Comparison of ENCODE assay signal across 8 cellular contexts in genomic region chr1:109090415-109091195, GRCh38. TPM values are rescaled to one million over a fixed set of nuclear protein-coding genes. Genes with fewer than 3 reads are reported as not detected.
DNase-seq lines count a peak whose midpoint lies in the region; ATAC-seq and TF ChIP-seq lines count a peak whose summit lies in the region.

Gene TMEM167B (plus strand): TSS chr1:109090764. CDS start chr1:109090873, 109 bp downstream.

- H3K4me3 Mint-ChIP-seq in activated B cell treated with CpG ODN at 0.5 μM for 24 hours, result peak within 1 kb of the TSS; percentile 98

- no peaks in the 10 kb centered on the region for H3K27me3 Mint-ChIP-seq in activated B cell treated with CpG ODN at 0.5 μM for 24 hours

- H3K9me3 Mint-ChIP-seq in activated B cell treated with CpG ODN at 0.5 μM for 24 hours, result no peaks in the 10 kb centered on the region

- peak; percentile 87 for DNase-seq in AG08395 (ENCODE audit: low spot score)
- peak; percentile 93 for DNase-seq in NCI-H345 (lab: John Stamatoyannopoulos, UW)
- DNase-seq in activated B cell treated with CpG ODN at 0.5 μM for 24 hours, result peak; percentile 79
- peak; percentile 96 for DNase-seq in cardiac fibroblast (ENCODE audit: low read depth in 2 of 2)
- peak; percentile 97 for DNase-seq in inferior parietal cortex (ENCODE audit: extremely low spot score)
- peak; percentile 98 for DNase-seq in spleen

- CTCF ChIA-PET in activated B cell treated with CpG ODN at 0.5 μM for 24 hours (lab: Charles Lee), result interaction anchor here (0.9 to 2.8 kb wide), 3 partner anchors 10 to 123 kb away, joined by 3 to 22 read pairs (median 3); partner anchors contain the start of gene SARS1

- peak within 1 kb of the TSS; percentile 93 to 99 (median 98) for H3K27ac ChIP-seq in spleen

- peak; percentile 91 for ATAC-seq in GM19023 (IDR thresholded peaks at IDR 0.05; ENCODE audit: unreplicated experiment)
- ATAC-seq in HG03196 (IDR thresholded peaks at IDR 0.05; ENCODE audit: unreplicated experiment), result peak; percentile 89
- ATAC-seq in activated B cell treated with CpG ODN at 0.5 μM for 24 hours (ENCODE audit: low read depth), result peak; percentile 87

- H3K4me3 ChIP-seq in cardiac fibroblast (replicated peaks in 1 of 2; ENCODE audit: low read depth in 2 of 2, low read length in 2 of 2) (peak within 1 kb of the TSS; percentile 82 to 88), spleen (peak within 1 kb of the TSS; percentile 59 to 86 (median 66))

- peak; percentile 22 to 61 (median 51) for TF ChIP-seq POLR2A in spleen (IDR thresholded peaks at IDR 0.05)

- H3K27ac Mint-ChIP-seq in activated B cell treated with CpG ODN at 0.5 μM for 24 hours, result peak within 1 kb of the TSS; percentile 97

- TF ChIP-seq CTCF in activated B cell treated with CpG ODN at 0.5 μM for 24 hours (IDR thresholded peaks at IDR 0.05) (no peak), cardiac fibroblast (IDR thresholded peaks at IDR 0.05; ENCODE audit: low read depth, low read length) (no peak), spleen (IDR thresholded peaks at IDR 0.05 in 8 of 11, conservative IDR thresholded peaks at IDR 0.05 in 3 of 11) (peak in 2 of 11 experiments; percentile 5 to 9)

- 0 to 1% (median 0%) methylated on average over 21 to 53 of the region's 53 CpGs for WGBS in spleen, 5 donors

- peaks cover 11 to 64% (median 38%) of the 10 kb centered on the region in 6 donors for H3K4me1 ChIP-seq in spleen

- POLR2A ChIA-PET in activated B cell treated with CpG ODN at 0.5 μM for 24 hours (lab: Charles Lee), result interaction anchor here (0.6 to 5.7 kb wide), 17 partner anchors 9 to 944 kb away, joined by 3 to 140 read pairs (median 5); partner anchors contain the start of genes CLCC1, PRPF38B, SARS1 and STRIP1

- H3K27me3 ChIP-seq in spleen (replicated peaks in 1 of 7), result no peaks in the 10 kb centered on the region

- H3K36me3 Mint-ChIP-seq in activated B cell treated with CpG ODN at 0.5 μM for 24 hours (ENCODE audit: low read depth), result peaks cover 44% of the 10 kb centered on the region

- H3K9me3 ChIP-seq in spleen, result peaks cover 0 to 8% (median 0%) of the 10 kb centered on the region in 8 donors

- H3K4me1 Mint-ChIP-seq in activated B cell treated with CpG ODN at 0.5 μM for 24 hours, result peaks cover 35% of the 10 kb centered on the region

- H3K36me3 ChIP-seq in spleen, result peaks cover 2 to 33% (median 23%) of the 10 kb centered on the region in 6 donors

- intact Hi-C loops in activated B cell treated with CpG ODN at 0.5 μM for 24 hours (cut with micrococcal nuclease) (loop anchor here (1.0 to 5.0 kb wide), 5 partner anchors 10 to 1292 kb away; partner anchors contain the start of genes PRPF38B, TAF13 and WDR47), spleen (cut with DNase I; ENCODE audit: low total_unique reads) (no loop called here)

RNA-seq across cellular contexts. Expression of gene TMEM167B, which starts in this region (rescaled TPM):
- 45.0 and 48.2 TPM in 2 replicates for total RNA-seq in activated B cell treated with CpG ODN at 0.5 μM for 24 hours
- total RNA-seq in spleen, result 10 to 100 TPM; 23.1 to 48.2 (median 45.2) TPM
- 10 to 100 TPM; 19.1 to 20.4 (median 19.7) TPM for polyA plus RNA-seq in spleen

Comparison
In these comparisons a context has a peak if more than half of its experiments do, and no peak if none do; other contexts are left out.
1. Peak in every context shown above with its lines: DNase-seq, ATAC-seq, H3K4me3 ChIP-seq and H3K27ac ChIP-seq.